ENCODE assay signal across 29 cellular contexts in genomic region chr12:17239874-17240273, GRCh38.
"Had no signal": no experiment of that assay in that cellular context is flagged by ENCODE, and none has a peak within 500 bp of the region (broad histone marks: within the 10 kb centered on the region; RNA-seq: fewer than 3 reads in every experiment).

No MANE protein-coding gene starts in this region.

- FAIRE-seq: colon, endometrium, endothelial cell of umbilical vein, frontal cortex had no signal

- H3K4me1 ChIP-seq: colonic mucosa, esophagus muscularis mucosa, esophagus squamous epithelium, foreskin keratinocyte, gastrocnemius medialis, gastroesophageal sphincter, heart left ventricle, heart right ventricle had no signal

- H3K4me3 ChIP-seq: colonic mucosa, coronary artery, dorsolateral prefrontal cortex, esophagus muscularis mucosa, esophagus squamous epithelium, gastrocnemius medialis, gastroesophageal sphincter, heart left ventricle, heart right ventricle had no signal

- H3K27ac ChIP-seq: colonic mucosa, coronary artery, dorsolateral prefrontal cortex, epithelial cell of prostate, esophagus muscularis mucosa, esophagus squamous epithelium, foreskin keratinocyte, gastrocnemius medialis, gastroesophageal sphincter, heart left ventricle, heart right ventricle had no signal

- H3K4me3 Mint-ChIP-seq: dendritic cell treated with granulocyte-macrophage colony-stimulating factor and Interleukin-4, amounts not matched to agents 40 ng/mL and 50 ng/mL, for 4 days; effector memory CD8-positive, alpha-beta T cell; endodermal cell had no signal

- H3K27me3 ChIP-seq: colonic mucosa, dorsolateral prefrontal cortex, esophagus muscularis mucosa, esophagus squamous epithelium, foreskin keratinocyte, gastrocnemius medialis, gastroesophageal sphincter, heart left ventricle, heart right ventricle had no signal

- H3K36me3 ChIP-seq: colonic mucosa, esophagus muscularis mucosa, esophagus squamous epithelium, gastrocnemius medialis, gastroesophageal sphincter, heart left ventricle, heart right ventricle had no signal

- H3K27ac Mint-ChIP-seq: dendritic cell treated with granulocyte-macrophage colony-stimulating factor and Interleukin-4, amounts not matched to agents 40 ng/mL and 50 ng/mL, for 4 days; effector memory CD8-positive, alpha-beta T cell; endodermal cell had no signal

- DNase-seq: colonic mucosa; cortex of kidney; dermis blood vessel endothelial cell; dorsolateral prefrontal cortex; effector CD4-positive, alpha-beta T cell; effector CD8-positive, alpha-beta T cell; effector memory CD4-positive, alpha-beta T cell; effector memory CD8-positive, alpha-beta T cell; endodermal cell; erythroblast; esophagus squamous epithelium; foreskin fibroblast; foreskin keratinocyte; foreskin melanocyte; gastrocnemius medialis; glutamatergic neuron; head of caudate nucleus; heart left ventricle; heart right ventricle had no signal

- H3K9me3 ChIP-seq: colonic mucosa, esophagus muscularis mucosa, esophagus squamous epithelium, gastrocnemius medialis had no signal

- ATAC-seq: effector memory CD8-positive, alpha-beta T cell; esophagus mucosa; foreskin keratinocyte; gastrocnemius medialis; gastroesophageal sphincter; heart left ventricle; heart right ventricle had no signal

- H3K27me3 Mint-ChIP-seq: dendritic cell treated with granulocyte-macrophage colony-stimulating factor and Interleukin-4, amounts not matched to agents 40 ng/mL and 50 ng/mL, for 4 days; effector memory CD8-positive, alpha-beta T cell had no signal
